In genomic region chr6:10809098-10809497, GRCh38 we compare ENCODE assay signal across 1 cellular context.
TF ChIP-seq lines count a peak whose summit lies in the region.

No MANE protein-coding gene starts in this region.

TF ChIP-seq in K562, 482 proteins besides CTCF, POLR2A, EP300 and RAD21 (continued from another document):
- TF ChIP-seq IRF9 (tag; IDR thresholded peaks at IDR 0.05) (peak; percentile 68; the same call in 1 of the 2 replicates), ZNF121 (CRISPR knock-in tag; conservative IDR thresholded peaks at IDR 0.05) (peak; percentile 59), SETDB1 (IDR thresholded peaks at IDR 0.05; ENCODE audit: low read length) (no peak), ARID1B (IDR thresholded peaks at IDR 0.05) (peak; percentile 11; the same call in 1 of the 2 replicates), ZFP36 (IDR thresholded peaks at IDR 0.05; ENCODE audit: low read depth, low read length, partially characterized antibody) (no peak), SMARCA4 (IDR thresholded peaks at IDR 0.05) (0 out of 2 replicates have a peak, but pooled peaks have one; percentile 19), RREB1 (CRISPR knock-in tag; IDR thresholded peaks at IDR 0.05) (no peak), TRIM24 (IDR thresholded peaks at IDR 0.05) (peak; percentile 32 to 51; a peak in 1 of 4 replicates), DPF2 (IDR thresholded peaks at IDR 0.05) (peak; percentile 30; the same call in 1 of the 2 replicates), CAMTA2 (CRISPR knock-in tag; conservative IDR thresholded peaks at IDR 0.05) (no peak), PKNOX1 (IDR thresholded peaks at IDR 0.05) (no peak), TCF3 (CRISPR knock-in tag; IDR thresholded peaks at IDR 0.05) (no peak), JUND (IDR thresholded peaks at IDR 0.05; ENCODE audit: borderline replicate concordance, low read depth, low read length) (peak; percentile 43; the same call in 1 of the 2 replicates), JUND (tag; IDR thresholded peaks at IDR 0.05; ENCODE audit: borderline replicate concordance, low read depth, low read length) (no peak; the same call in 2 of the 3 replicates), ATF3 (IDR thresholded peaks at IDR 0.05) (peak; percentile 61), ATF3 (CRISPR knock-in tag; conservative IDR thresholded peaks at IDR 0.05) (no peak), ZNF347 (CRISPR knock-in tag; IDR thresholded peaks at IDR 0.05; ENCODE audit: low read depth) (no peak), PATZ1 (CRISPR knock-in tag; IDR thresholded peaks at IDR 0.05; ENCODE audit: borderline replicate concordance) (no peak), DDX20 (tag; IDR thresholded peaks at IDR 0.05; ENCODE audit: low read depth) (no peak), CEBPG (CRISPR knock-in tag; IDR thresholded peaks at IDR 0.05) (peak; percentile 90), CEBPG (tag; conservative IDR thresholded peaks at IDR 0.05 in 1 of 2, IDR thresholded peaks at IDR 0.05 in 1 of 2) (peak; percentile 94 to 95), NFIC (IDR thresholded peaks at IDR 0.05) (no peak), ELK3 (CRISPR knock-in tag; IDR thresholded peaks at IDR 0.05) (no peak), RB1 (IDR thresholded peaks at IDR 0.05; ENCODE audit: low read depth) (no peak)
